ENCODE assay signal across 8 cellular contexts in the genomic region with DNA sequence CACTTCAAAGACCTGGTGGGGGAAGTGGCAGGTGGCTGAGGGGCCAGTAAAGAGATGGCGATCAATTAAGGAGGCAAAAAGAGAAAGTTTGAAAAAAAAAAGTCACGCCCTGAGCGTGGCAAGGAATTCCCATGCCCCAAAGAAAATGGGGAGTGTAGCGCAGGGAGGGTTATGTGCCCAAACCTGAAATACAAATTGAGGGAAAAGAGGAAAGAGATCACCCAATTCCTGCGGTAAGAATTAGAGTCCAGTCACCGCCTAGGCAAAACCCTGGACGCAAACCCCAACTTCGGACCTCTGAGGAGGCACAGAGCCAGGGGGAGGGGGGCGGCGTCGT. TPM values are rescaled to one million over a fixed set of nuclear protein-coding genes. Genes with fewer than 3 reads are reported as not detected.
DNase-seq lines count a peak whose midpoint lies in the region; ATAC-seq and TF ChIP-seq lines count a peak whose summit lies in the region.

No MANE protein-coding gene starts in this region.

- H3K9me3 ChIP-seq in mesodermal cell (ENCODE audit: control insufficient read depth, low read length) = no peaks in the 10 kb centered on the region

- H3K4me3 ChIP-seq in ACC112 (ENCODE audit: low read depth, low read length) (peak overlapping the region; percentile 84), brain microvascular endothelial cell (ENCODE audit: low read depth, low read length) (peak overlapping the region; percentile 74), mesodermal cell (ENCODE audit: extremely low read depth, insufficient read depth, low read length, poor library complexity, severe bottlenecking) (peak overlapping the region; percentile 52)

- H3K79me2 ChIP-seq in ACC112 (ENCODE audit: control insufficient read depth, insufficient read depth, low read length, unreplicated experiment) = peaks cover 3% of the 10 kb centered on the region

- H2AFZ ChIP-seq in ACC112 (ENCODE audit: low read length, unreplicated experiment) = no peak overlapping the region

- in situ Hi-C loops in brain microvascular endothelial cell (cut with HindIII; ENCODE audit: low pct_ligation_motif_present, low sequenced_read_pairs) = no loop called here

- H3K36me3 ChIP-seq in ACC112 (ENCODE audit: insufficient read depth, low read length) (no peaks in the 10 kb centered on the region), brain microvascular endothelial cell (replicated peaks) (no peaks in the 10 kb centered on the region), mesodermal cell (ENCODE audit: control insufficient read depth, insufficient read depth, low read length) (no peaks in the 10 kb centered on the region)

- no peaks in the 10 kb centered on the region for H3K4me1 ChIP-seq in ACC112 (ENCODE audit: control insufficient read depth, insufficient read depth, low read length, unreplicated experiment)
- no peaks in the 10 kb centered on the region for H3K4me1 ChIP-seq in mesodermal cell (ENCODE audit: control insufficient read depth, insufficient read depth, low read length, poor library complexity, severe bottlenecking)

- DNase-seq in brain microvascular endothelial cell (no peak), NCI-H2029 (lab: John Stamatoyannopoulos, UW) (no peak), GOT3 (lab: John Stamatoyannopoulos, UW) (no peak), hepatic stellate cell (ENCODE audit: low spot score) (no peak)
- DNase-seq in stimulated activated CD4-positive, alpha-beta T cell treated with anti-CD3 and anti-CD28 coated beads, Interleukin-15, amount 100 ng/mL, for 24 hours = no peak

- no peak overlapping the region for H3K27ac ChIP-seq in ACC112 (ENCODE audit: low read depth, low read length)
- no peak overlapping the region for H3K27ac ChIP-seq in brain microvascular endothelial cell
- peak overlapping the region; percentile 41 for H3K27ac ChIP-seq in mesodermal cell (ENCODE audit: low read depth, low read length, severe bottlenecking)

- TF ChIP-seq CTCF in brain microvascular endothelial cell (IDR thresholded peaks at IDR 0.05; ENCODE audit: low read depth, low read length, missing control alignments) = no peak

- H3K27me3 ChIP-seq in ACC112 (ENCODE audit: insufficient read depth, low read length) (no peaks in the 10 kb centered on the region), brain microvascular endothelial cell (replicated peaks) (no peaks in the 10 kb centered on the region)

- peak; percentile 0 for ATAC-seq in HG02798 (IDR thresholded peaks at IDR 0.05; ENCODE audit: poor library complexity, unreplicated experiment)

- 0% methylated on average over 1 to 2 of the region's 11 CpGs for WGBS in mesodermal cell (ENCODE audit: insufficient coverage in 2 of 2), 2 experiments

RNA-seq across cellular contexts. Expression of a gene that starts 0.6 kb away (rescaled TPM):
- polyA plus RNA-seq in mesodermal cell (2013, experiment 1 of 2) = 10.5 TPM
- polyA plus RNA-seq in mesodermal cell (2013, experiment 2 of 2) = 12.0 TPM
